Comparison of ENCODE assay signal across 24 cellular contexts in the genomic region with DNA sequence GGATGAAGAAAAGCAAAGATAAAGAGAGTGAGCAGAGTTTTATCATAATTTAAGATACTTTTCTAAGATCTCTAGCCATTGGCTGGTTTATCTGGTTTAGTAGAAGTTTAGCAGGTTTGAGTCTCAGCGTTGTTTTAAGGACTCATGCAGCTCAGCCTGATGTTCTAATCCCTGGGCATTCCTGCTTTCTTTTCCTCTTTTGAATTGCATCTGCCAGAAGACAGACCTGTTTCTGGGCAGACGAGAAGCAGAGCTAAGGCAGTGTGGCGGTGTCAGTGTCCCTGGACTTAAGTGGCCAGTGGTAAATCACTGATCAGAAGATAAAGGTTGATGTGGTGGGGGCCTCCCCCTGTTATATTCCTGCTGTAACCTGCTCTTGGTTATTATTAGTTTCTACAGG.
DNase-seq lines count a peak whose midpoint lies in the region; ATAC-seq and TF ChIP-seq lines count a peak whose summit lies in the region.
"Had no signal": no experiment of that assay in that cellular context is flagged by ENCODE, and none has a peak within 500 bp of the region (broad histone marks: within the 10 kb centered on the region; RNA-seq: fewer than 3 reads in every experiment).

No MANE protein-coding gene starts in this region.

- H3K4me3 ChIP-seq in esophagus muscularis mucosa = no peak overlapping the region
- H3K4me3 ChIP-seq: BLaER1 had no signal

- no peaks in the 10 kb centered on the region for H3K36me3 ChIP-seq in esophagus muscularis mucosa
- H3K36me3 ChIP-seq: BE2C, BLaER1 had no signal

- intact Hi-C loops in esophagus muscularis mucosa (cut with DNase I) = no loop called here

- H3K9me3 ChIP-seq in esophagus muscularis mucosa = no peaks in the 10 kb centered on the region
- H3K9me3 ChIP-seq: BE2C, BLaER1 had no signal

- DNase-seq in ELF-1 (ENCODE audit: low read depth, low spot score) (peak; percentile 27), SK-N-DZ (ENCODE audit: low spot score) (peak; percentile 3), esophagus muscularis mucosa (ENCODE audit: extremely low spot score) (peak; percentile 68), left kidney (ENCODE audit: low read depth, low spot score) (peak; percentile 23), foreskin keratinocyte (no peak), NCI-H1092 treated with DMSO at 0.1 percent for 48 hours (lab: John Stamatoyannopoulos, UW) (no peak), middle frontal gyrus (ENCODE audit: extremely low spot score, low spot score) (no peak), NCI-H2029 (lab: John Stamatoyannopoulos, UW) (no peak)
- DNase-seq: 8988T; ACHN; BE2C; C1 segment of cervical spinal cord; CD4-positive, alpha-beta memory T cell; CD4-positive, CD25-positive, alpha-beta regulatory T cell; CD8-positive, alpha-beta memory T cell; COR-L47; DMS 273 treated with DMSO at 0.1 percent for 48 hours; DMS153; DMS53; DMS79; DND-41; EL; GF-D8 had no signal

- TF ChIP-seq POLR2A in esophagus muscularis mucosa (IDR thresholded peaks at IDR 0.05; ENCODE audit: low read depth) = no peak

- H3K4me1 ChIP-seq in esophagus muscularis mucosa (no peaks in the 10 kb centered on the region), foreskin keratinocyte (no peaks in the 10 kb centered on the region)
- H3K4me1 ChIP-seq: BE2C, BLaER1 had no signal

- H3K27me3 ChIP-seq in esophagus muscularis mucosa (no peaks in the 10 kb centered on the region), foreskin keratinocyte (no peaks in the 10 kb centered on the region)
- H3K27me3 ChIP-seq: BE2C, BLaER1 had no signal

- TF ChIP-seq CTCF in esophagus muscularis mucosa (IDR thresholded peaks at IDR 0.05) (no peak), foreskin keratinocyte (conservative IDR thresholded peaks at IDR 0.05) (no peak)

- no peak for ATAC-seq in foreskin keratinocyte

- TF ChIP-seq EP300 in esophagus muscularis mucosa (IDR thresholded peaks at IDR 0.05) = no peak

- H3K27ac ChIP-seq in esophagus muscularis mucosa (replicated peaks in 1 of 4) (no peak overlapping the region), foreskin keratinocyte (no peak overlapping the region)
- H3K27ac ChIP-seq: BLaER1 had no signal

- WGBS in esophagus muscularis mucosa = 87% methylated on average over 3 of the region's 3 CpGs

Comparison
In these comparisons a context has a peak if more than half of its experiments do, and no peak if none do; other contexts are left out.
1. DNase-seq: peak in ELF-1 (single experiment), SK-N-DZ (single experiment), esophagus muscularis mucosa (single experiment) and left kidney (single experiment); none in foreskin keratinocyte (0 of 2), NCI-H1092 treated with DMSO at 0.1 percent for 48 hours (single experiment), middle frontal gyrus (single experiment) and NCI-H2029 (single experiment).